In the genomic region with DNA sequence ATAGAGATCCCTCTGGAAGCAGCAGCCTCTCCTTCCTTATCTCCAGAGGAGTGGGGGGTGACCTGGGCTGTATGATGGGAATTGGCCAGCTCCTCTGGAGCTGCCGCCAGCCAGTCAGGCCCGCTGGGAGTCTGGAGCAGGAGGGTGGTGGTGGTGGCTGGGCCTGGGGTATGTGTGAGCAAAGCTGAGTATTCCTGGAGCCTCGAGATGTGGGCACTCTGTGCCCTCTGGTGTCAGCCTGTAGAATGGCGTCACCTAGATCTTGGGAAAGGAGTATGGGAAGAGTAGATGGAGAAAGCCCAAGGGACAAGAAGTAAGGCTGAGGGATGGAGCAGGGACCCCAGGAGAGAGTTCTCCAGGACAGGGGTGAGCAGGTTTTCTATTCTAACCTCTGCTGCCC, we compare ENCODE assay signal across 2 cellular contexts.
TF ChIP-seq lines count a peak whose summit lies in the region.

No MANE protein-coding gene starts in this region.

TF ChIP-seq in HCT116, 20 proteins besides CTCF, POLR2A, EP300 and RAD21:
- TF ChIP-seq TCF7L2 (IDR thresholded peaks at IDR 0.05; ENCODE audit: borderline replicate concordance, extremely low read depth, insufficient read depth, insufficient read length) (no peak), ZNF274 (IDR thresholded peaks at IDR 0.05; ENCODE audit: low read depth, low read length) (no peak), EZH2 (IDR thresholded peaks at IDR 0.05) (no peak)

TF ChIP-seq in SK-N-SH, 30 proteins besides CTCF, POLR2A, EP300 and RAD21:
- TF ChIP-seq SMC3 (IDR thresholded peaks at IDR 0.05; ENCODE audit: low read depth, low read length), result peak; percentile 60
- TF ChIP-seq, protein P1, sequence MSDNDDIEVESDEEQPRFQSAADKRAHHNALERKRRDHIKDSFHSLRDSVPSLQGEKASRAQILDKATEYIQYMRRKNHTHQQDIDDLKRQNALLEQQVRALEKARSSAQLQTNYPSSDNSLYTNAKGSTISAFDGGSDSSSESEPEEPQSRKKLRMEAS (IDR thresholded peaks at IDR 0.05; ENCODE audit: low read depth), result no peak
